Comparison of ENCODE assay signal across 9 cellular contexts in genomic region chr6:42402184-42402583, GRCh38.
A peak's percentile ranks its signal among the peaks of the same experiment; 100 is the strongest.
DNase-seq lines count a peak whose midpoint lies in the region; ATAC-seq and TF ChIP-seq lines count a peak whose summit lies in the region.
"Had no signal": no experiment of that assay in that cellular context is flagged by ENCODE, and none has a peak within 500 bp of the region (broad histone marks: within the 10 kb centered on the region; RNA-seq: fewer than 3 reads in every experiment).

No MANE protein-coding gene starts in this region.

- no peak overlapping the region for H3K27ac ChIP-seq in WERI-Rb-1
- H3K27ac ChIP-seq: HL-60 had no signal

- H3K27me3 ChIP-seq in WERI-Rb-1 (ENCODE audit: insufficient read depth, low read depth, severe bottlenecking) = no peaks in the 10 kb centered on the region

- H3K4me3 ChIP-seq in WERI-Rb-1 (ENCODE audit: low read depth, low read length) = no peak overlapping the region

- no peaks in the 10 kb centered on the region for H3K36me3 ChIP-seq in WERI-Rb-1

- TF ChIP-seq CTCF in WERI-Rb-1 (IDR thresholded peaks at IDR 0.05; ENCODE audit: low read depth, low read length) = no peak

- no peaks in the 10 kb centered on the region for H3K9me3 ChIP-seq in WERI-Rb-1 (ENCODE audit: severe bottlenecking)

- DNase-seq in activated CD4-positive, alpha-beta T cell treated with anti-CD3 and anti-CD28 coated beads, Interleukin-2, amount 50 U/mL, for 48 hours = peak; percentile 63 to 68
- DNase-seq in iris pigment epithelial cell (ENCODE audit: low read depth) = peak; percentile 47
- DNase-seq in WERI-Rb-1 = no peak
- no peak for DNase-seq in NCI-H82 (lab: John Stamatoyannopoulos, UW)
- no peak for DNase-seq in HUDEP-2 (lab: John Stamatoyannopoulos, UW; ENCODE audit: unreplicated experiment in 76 of 76)
- DNase-seq in AG08396 (ENCODE audit: low spot score) = no peak

- ATAC-seq in GM18867 (IDR thresholded peaks at IDR 0.05; ENCODE audit: unreplicated experiment) (peak; percentile 76), HG03045 (IDR thresholded peaks at IDR 0.05; ENCODE audit: unreplicated experiment) (peak; percentile 70)

Comparison
In these comparisons a context has a peak if more than half of its experiments do, and no peak if none do; other contexts are left out.
1. DNase-seq: peak in activated CD4-positive, alpha-beta T cell treated with anti-CD3 and anti-CD28 coated beads, Interleukin-2, amount 50 U/mL, for 48 hours (2 of 2) and iris pigment epithelial cell (single experiment); none in WERI-Rb-1 (single experiment), NCI-H82 (single experiment), HUDEP-2 (0 of 76) and AG08396 (single experiment).